In genomic region chr1:195415584-195415983, GRCh38 we compare ENCODE assay signal across 19 cellular contexts.
"Had no signal": no experiment of that assay in that cellular context is flagged by ENCODE, and none has a peak within 500 bp of the region (broad histone marks: within the 10 kb centered on the region; RNA-seq: fewer than 3 reads in every experiment).

No MANE protein-coding gene starts in this region.

- H3K4me3 ChIP-seq: coronary artery, heart right ventricle, mucosa of descending colon, spleen, upper lobe of right lung had no signal

- H3K27me3 ChIP-seq: heart right ventricle, spleen, upper lobe of right lung had no signal

- H3K4me1 ChIP-seq: heart right ventricle, spleen, upper lobe of right lung had no signal

- H3K36me3 ChIP-seq: heart right ventricle, spleen, upper lobe of right lung had no signal

- H3K27ac ChIP-seq: coronary artery, heart right ventricle, spleen, upper lobe of right lung had no signal

- H3K9me3 ChIP-seq: heart right ventricle, mucosa of descending colon, upper lobe of right lung had no signal

- ATAC-seq: heart right ventricle, left ventricle myocardium superior, mucosa of descending colon, upper lobe of right lung had no signal

- DNase-seq: activated CD4-positive, alpha-beta T cell treated with anti-CD3 and anti-CD28 coated beads for 1 hour; activated CD4-positive, alpha-beta T cell treated with anti-CD3 and anti-CD28 coated beads, Interleukin-2, amount 50 U/mL, for 48 hours; activated naive CD8-positive, alpha-beta T cell treated with anti-CD3 and anti-CD28 coated beads, Interleukin-2, amount 10 ng/mL, durations not matched to agents 7 days and 5 days; activated T-cell treated with anti-CD3 and anti-CD28 coated beads for 4 hours; amygdala; caudate nucleus; erythroblast; heart right ventricle; kidney glomerular epithelial cell; left ventricle myocardium superior; mesenchymal stem cell; mucosa of descending colon; naive B cell; retina; spleen; stimulated activated CD4-positive, alpha-beta T cell treated with anti-CD3 and anti-CD28 coated beads, Interleukin-4, amount 100 ng/mL, for 4 hours; stimulated activated naive CD4-positive, alpha-beta T cell; upper lobe of right lung had no signal
